Comparison of ENCODE assay signal across 28 cellular contexts in genomic region chr3:46725663-46726314, GRCh38. TPM values are rescaled to one million over a fixed set of nuclear protein-coding genes. Genes with fewer than 3 reads are reported as not detected.
DNase-seq lines count a peak whose midpoint lies in the region; ATAC-seq, FAIRE-seq and TF ChIP-seq lines count a peak whose summit lies in the region.
"Had no signal": no experiment of that assay in that cellular context is flagged by ENCODE, and none has a peak within 500 bp of the region (broad histone marks: within the 10 kb centered on the region; RNA-seq: fewer than 3 reads in every experiment).

No MANE protein-coding gene starts in this region.

- CTCF ChIA-PET in GM12878 (lab: Yijun Ruan, JAX), result interaction anchor here (1.2 to 1.8 kb wide), 2 partner anchors 10 to 184 kb away, joined by 3 to 4 read pairs; no protein-coding TSS in a partner anchor

- H2AFZ ChIP-seq in GM12878 (ENCODE audit: control insufficient read depth, low read depth, low read length), result peak overlapping the region; percentile 60
- H2AFZ ChIP-seq in neural progenitor cell (replicated peaks), result no peak overlapping the region

- no peak for FAIRE-seq in GM12878 (lab: Jason Lieb, UNC)
- FAIRE-seq: G401.6 had no signal

- POLR2A ChIA-PET in GM12878 (lab: Charles Lee), result no interaction called here

- H3K27me3 Mint-ChIP-seq in neural progenitor cell (ENCODE audit: insufficient read depth, low read depth), result peaks cover 2% of the 10 kb centered on the region

- no peak overlapping the region for H3K27ac Mint-ChIP-seq in neural progenitor cell
- H3K27ac Mint-ChIP-seq: activated B cell treated with CpG ODN at 0.5 μM for 24 hours; activated CD8-positive, alpha-beta T cell treated with anti-CD3 and anti-CD28 coated beads, Interleukin-2, amount 10 ng/mL, durations not matched to agents 7 days and 5 days; activated naive CD4-positive, alpha-beta T cell treated with anti-CD3 and anti-CD28 coated beads, Interleukin-2, amount 10 ng/mL, durations not matched to agents 7 days and 5 days; CD14-positive monocyte; effector memory CD8-positive, alpha-beta T cell; IgD-negative memory B cell; immature natural killer cell had no signal

- BruUV-seq in GM12878 (replicated peaks; lab: Mats Ljungman, UMichigan), result no TSS peak

- in situ Hi-C loops in GM12878 (cut with MboI), result no loop called here

- no peaks in the 10 kb centered on the region for H3K36me3 Mint-ChIP-seq in neural progenitor cell
- H3K36me3 Mint-ChIP-seq: activated naive CD4-positive, alpha-beta T cell treated with anti-CD3 and anti-CD28 coated beads, Interleukin-2, amount 10 ng/mL, durations not matched to agents 7 days and 5 days; CD14-positive monocyte; IgD-negative memory B cell; immature natural killer cell had no signal

- H3K4me2 ChIP-seq in GM12878 (ENCODE audit: control insufficient read depth, insufficient read depth) (no peak overlapping the region), neural progenitor cell (no peak overlapping the region)

- no peaks in the 10 kb centered on the region for H4K20me1 ChIP-seq in GM12878 (ENCODE audit: control insufficient read depth, insufficient read depth)
- no peaks in the 10 kb centered on the region for H4K20me1 ChIP-seq in neural progenitor cell (ENCODE audit: low read depth)

- SMC1A ChIA-PET in GM12878 (lab: Charles Lee; ENCODE audit: uncharacterized antibody, unreplicated experiment), result no interaction called here

- TF ChIP-seq CTCF in GM12878 (IDR thresholded peaks at IDR 0.05 in 2 of 3, conservative IDR thresholded peaks at IDR 0.05 in 1 of 3; ENCODE audit: control insufficient read depth in 2 of 3, extremely low read depth in 1 of 3, insufficient read depth in 1 of 3, low read depth in 3 of 3, low read length in 3 of 3) (no peak), thyroid gland (IDR thresholded peaks at IDR 0.05) (no peak), neural progenitor cell (IDR thresholded peaks at IDR 0.05) (no peak)

- RAD21 ChIA-PET in GM12878 (lab: Charles Lee; ENCODE audit: unreplicated experiment), result no interaction called here

- no peak for TF ChIP-seq EP300 in GM12878 (IDR thresholded peaks at IDR 0.05; ENCODE audit: borderline replicate concordance in 1 of 2, control insufficient read depth in 1 of 2, low read depth in 2 of 2, low read length in 2 of 2)

- DNase-seq in left ventricle myocardium superior (peak; percentile 33), cardiac septum (ENCODE audit: low spot score) (no peak), GM12878 (ENCODE audit: low read depth, low spot score) (no peak), medulla oblongata (ENCODE audit: extremely low spot score) (peak; percentile 27), thyroid gland (peak; percentile 12 to 13), neural progenitor cell (ENCODE audit: low spot score) (no peak), SIG-M5 (lab: John Stamatoyannopoulos, UW) (no peak)
- DNase-seq: activated B cell treated with CpG ODN at 0.5 μM for 24 hours; activated CD8-positive, alpha-beta T cell treated with anti-CD3 and anti-CD28 coated beads, Interleukin-2, amount 10 ng/mL, durations not matched to agents 7 days and 5 days; activated naive CD4-positive, alpha-beta T cell treated with anti-CD3 and anti-CD28 coated beads, Interleukin-2, amount 10 ng/mL, durations not matched to agents 7 days and 5 days; activated T-cell treated with anti-CD3 and anti-CD28 coated beads, Interleukin-2, amount 50 U/mL, for 4 hours; aorta; effector memory CD8-positive, alpha-beta T cell; immature natural killer cell; MM.1S; NCI-H2029; NCI-H510A; stimulated activated naive CD8-positive, alpha-beta T cell treated with anti-CD3 and anti-CD28 coated beads, Interleukin-15, Interleukin-2, amounts not matched to agents 100 U/mL and 50 U/mL, for 24 hours; T1000; transverse colon had no signal

- H3K36me3 ChIP-seq in GM12878 (ENCODE audit: control insufficient read depth in 2 of 2, insufficient read depth in 2 of 2, low read length in 1 of 2) (no peaks in the 10 kb centered on the region), thyroid gland (no peaks in the 10 kb centered on the region), neural progenitor cell (no peaks in the 10 kb centered on the region)
- H3K36me3 ChIP-seq: transverse colon had no signal

- H3K9ac ChIP-seq in GM12878 (ENCODE audit: control insufficient read depth, insufficient read depth, low read length), result no peak overlapping the region
- H3K9ac ChIP-seq in neural progenitor cell, result no peak overlapping the region

- no peaks in the 10 kb centered on the region for H3K9me3 Mint-ChIP-seq in neural progenitor cell
- H3K9me3 Mint-ChIP-seq: activated B cell treated with CpG ODN at 0.5 μM for 24 hours; activated naive CD4-positive, alpha-beta T cell treated with anti-CD3 and anti-CD28 coated beads, Interleukin-2, amount 10 ng/mL, durations not matched to agents 7 days and 5 days; activated T-cell treated with anti-CD3 and anti-CD28 coated beads, Interleukin-2, amount 50 U/mL, for 4 hours; effector memory CD8-positive, alpha-beta T cell; immature natural killer cell had no signal

- intact Hi-C loops in left ventricle myocardium superior (cut with micrococcal nuclease), result no loop called here
- intact Hi-C loops in cardiac septum (cut with DNase I), result no loop called here
- intact Hi-C loops in GM12878 (cut with micrococcal nuclease; ENCODE audit: unreplicated experiment), result no loop called here
- intact Hi-C loops in thyroid gland (cut with DNase I), result no loop called here

- H3K27me3 ChIP-seq in GM12878 (replicated peaks in 1 of 2; ENCODE audit: control insufficient read depth in 2 of 2, insufficient read depth in 2 of 2, low read length in 1 of 2) (no peaks in the 10 kb centered on the region), thyroid gland (no peaks in the 10 kb centered on the region), neural progenitor cell (no peaks in the 10 kb centered on the region)

- no peak overlapping the region for H3K27ac ChIP-seq in GM12878 (ENCODE audit: control insufficient read depth, insufficient read depth)
- no peak overlapping the region for H3K27ac ChIP-seq in thyroid gland
- H3K27ac ChIP-seq in neural progenitor cell, result no peak overlapping the region
- H3K27ac ChIP-seq: transverse colon had no signal

- no peaks in the 10 kb centered on the region for H3F3A ChIP-seq in neural progenitor cell (ENCODE audit: low read depth)

- WGBS in GM12878 (ENCODE audit: insufficient coverage, insufficient replicate concordance, low lambda C conversion rate, missing lambda C conversion rate), result 59% methylated on average over 6 of the region's 6 CpGs
- 56% methylated on average over 6 of the region's 6 CpGs for WGBS in thyroid gland, 2 donors

- H3K4me1 Mint-ChIP-seq in neural progenitor cell, result peaks cover 5% of the 10 kb centered on the region
- H3K4me1 Mint-ChIP-seq: activated B cell treated with CpG ODN at 0.5 μM for 24 hours; activated naive CD4-positive, alpha-beta T cell treated with anti-CD3 and anti-CD28 coated beads, Interleukin-2, amount 10 ng/mL, durations not matched to agents 7 days and 5 days; CD14-positive monocyte; IgD-negative memory B cell; immature natural killer cell had no signal

- peak; percentile 61 for ATAC-seq in left ventricle myocardium superior
- no peak for ATAC-seq in GM12878
- no peak for ATAC-seq in HG02623 (IDR thresholded peaks at IDR 0.05; ENCODE audit: unreplicated experiment)
- ATAC-seq: activated CD8-positive, alpha-beta T cell treated with anti-CD3 and anti-CD28 coated beads, Interleukin-2, amount 10 ng/mL, durations not matched to agents 7 days and 5 days; activated T-cell treated with anti-CD3 and anti-CD28 coated beads, Interleukin-2, amount 50 U/mL, for 4 hours; effector memory CD8-positive, alpha-beta T cell; stimulated activated naive CD8-positive, alpha-beta T cell treated with anti-CD3 and anti-CD28 coated beads, Interleukin-15, Interleukin-2, amounts not matched to agents 100 U/mL and 50 U/mL, for 24 hours had no signal

- H3K4me1 ChIP-seq in GM12878 (ENCODE audit: control insufficient read depth, insufficient read depth, low read length) (peaks cover 3% of the 10 kb centered on the region; the same call in 1 of the 2 replicates), thyroid gland (no peaks in the 10 kb centered on the region), neural progenitor cell (no peaks in the 10 kb centered on the region)
- H3K4me1 ChIP-seq: transverse colon had no signal

- TF ChIP-seq POLR2A in GM12878 (IDR thresholded peaks at IDR 0.05; ENCODE audit: low read depth, low read length) (no peak), thyroid gland (IDR thresholded peaks at IDR 0.05) (no peak)

- H3K9me3 ChIP-seq in GM12878 (replicated peaks; ENCODE audit: control insufficient read depth, insufficient read depth, low read length) (no peaks in the 10 kb centered on the region), thyroid gland (no peaks in the 10 kb centered on the region), neural progenitor cell (ENCODE audit: low read depth) (no peaks in the 10 kb centered on the region)
- H3K9me3 ChIP-seq: transverse colon had no signal

- H3K79me2 ChIP-seq in GM12878 (ENCODE audit: control insufficient read depth, insufficient read depth, low read length), result no peaks in the 10 kb centered on the region
- H3K79me2 ChIP-seq in neural progenitor cell (ENCODE audit: low read depth), result no peaks in the 10 kb centered on the region

- TF ChIP-seq RAD21 in GM12878 (IDR thresholded peaks at IDR 0.05; ENCODE audit: insufficient read depth, low read depth, low read length), result no peak

- no peak overlapping the region for H3K4me3 Mint-ChIP-seq in neural progenitor cell
- H3K4me3 Mint-ChIP-seq: activated B cell treated with CpG ODN at 0.5 μM for 24 hours; activated CD8-positive, alpha-beta T cell treated with anti-CD3 and anti-CD28 coated beads, Interleukin-2, amount 10 ng/mL, durations not matched to agents 7 days and 5 days; activated naive CD4-positive, alpha-beta T cell treated with anti-CD3 and anti-CD28 coated beads, Interleukin-2, amount 10 ng/mL, durations not matched to agents 7 days and 5 days; activated T-cell treated with anti-CD3 and anti-CD28 coated beads, Interleukin-2, amount 50 U/mL, for 4 hours; CD14-positive monocyte; effector memory CD8-positive, alpha-beta T cell; IgD-negative memory B cell; immature natural killer cell had no signal

- H3K4me3 ChIP-seq in GM12878 (no peak overlapping the region), thyroid gland (replicated peaks in 1 of 3) (no peak overlapping the region), neural progenitor cell (no peak overlapping the region)
- H3K4me3 ChIP-seq: transverse colon had no signal

RNA-seq across cellular contexts. Expression of gene PRSS50, which starts 8.1 kb away (rescaled TPM):
- total RNA-seq in left ventricle myocardium superior, result 0.10 TPM
- 0.78 TPM for total RNA-seq in cardiac septum
- total RNA-seq in GM12878 (2013; cell fraction: nucleolus; rRNA removed), result not detected in 2 replicates
- total RNA-seq in GM12878 (2014; rRNA removed), result not detected in 2 replicates
- total RNA-seq in GM12878 (2014; rRNA removed; fragmentation: Illumina TruSeq; extraction: Trizol), result not detected in 2 replicates
- not detected in 2 replicates for total RNA-seq in GM12878 (2021)
- not detected for polyA plus RNA-seq in GM12878 (2011; ENCODE audit: low read depth)
- polyA plus RNA-seq in GM12878 (2011; rRNA removed), result not detected in 2 replicates
- not detected in 2 replicates for polyA plus RNA-seq in GM12878 (2011; cell fraction: cytosol; rRNA removed)
- 0.04 TPM in 1 of 2 replicates, not detected in the other for polyA plus RNA-seq in GM12878 (2011; cell fraction: nucleus; rRNA removed)
- not detected in 2 replicates for polyA plus RNA-seq in GM12878 (2012)
- not detected in 2 replicates for polyA plus RNA-seq in GM12878 (2014; fragmentation: Illumina TruSeq; extraction: Trizol)
- polyA plus RNA-seq in GM12878 (2014; fragmentation: Nextera tagmentation; extraction: Ambion mirVana), result not detected
- polyA plus RNA-seq in GM12878 (2014; rRNA removed), result not detected in 2 replicates
- under 1 TPM in 1 of 2 experiments, not detected in 1; 0.05 TPM for polyA plus RNA-seq in GM12878 (2016; fragmentation: Nextera tagmentation; extraction: Ambion mirVana)
- polyA minus RNA-seq in GM12878 (2011; rRNA and poly(A)+ RNA removed), result not detected in 2 replicates
- not detected in 2 replicates for polyA minus RNA-seq in GM12878 (2011; cell fraction: cytosol; rRNA and poly(A)+ RNA removed)
- polyA minus RNA-seq in GM12878 (2011; cell fraction: nucleus; rRNA and poly(A)+ RNA removed), result not detected in 2 replicates
- 1 to 10 TPM; 1.7 to 6.0 (median 3.6) TPM for total RNA-seq in thyroid gland
- total RNA-seq in neural progenitor cell (ENCODE audit: low replicate concordance), result 0.28 and 1.9 TPM in 2 replicates
- total RNA-seq: activated B cell treated with CpG ODN at 0.5 μM for 24 hours; activated CD8-positive, alpha-beta T cell treated with anti-CD3 and anti-CD28 coated beads, Interleukin-2, amount 10 ng/mL, durations not matched to agents 7 days and 5 days; activated T-cell treated with anti-CD3 and anti-CD28 coated beads, Interleukin-2, amount 50 U/mL, for 4 hours; aorta; chondrocyte; osteoblast; RPMI7951; skeletal muscle tissue had no signal
- polyA plus RNA-seq: CD14-positive monocyte, IgD-negative memory B cell, immature natural killer cell had no signal

RNA-seq across cellular contexts. Expression of gene TMIE, which starts 24.6 kb away (rescaled TPM):
- 0.74 TPM for total RNA-seq in left ventricle myocardium superior
- 0.51 TPM for total RNA-seq in cardiac septum
- not detected in 2 replicates for total RNA-seq in GM12878 (2013; cell fraction: nucleolus; rRNA removed)
- not detected in 2 replicates for total RNA-seq in GM12878 (2014; rRNA removed)
- not detected in 2 replicates for total RNA-seq in GM12878 (2014; rRNA removed; fragmentation: Illumina TruSeq; extraction: Trizol)
- total RNA-seq in GM12878 (2021), result not detected in 2 replicates
- polyA plus RNA-seq in GM12878 (2011; ENCODE audit: low read depth), result not detected
- not detected in 2 replicates for polyA plus RNA-seq in GM12878 (2011; rRNA removed)
- not detected in 2 replicates for polyA plus RNA-seq in GM12878 (2011; cell fraction: cytosol; rRNA removed)
- not detected in 2 replicates for polyA plus RNA-seq in GM12878 (2011; cell fraction: nucleus; rRNA removed)
- not detected in 2 replicates for polyA plus RNA-seq in GM12878 (2012)
- not detected in 2 replicates for polyA plus RNA-seq in GM12878 (2014; fragmentation: Illumina TruSeq; extraction: Trizol)
- polyA plus RNA-seq in GM12878 (2014; fragmentation: Nextera tagmentation; extraction: Ambion mirVana), result not detected
- not detected in 2 replicates for polyA plus RNA-seq in GM12878 (2014; rRNA removed)
- not detected for polyA plus RNA-seq in GM12878 (2016; fragmentation: Nextera tagmentation; extraction: Ambion mirVana)
- not detected in 2 replicates for polyA minus RNA-seq in GM12878 (2011; rRNA and poly(A)+ RNA removed)
- not detected in 2 replicates for polyA minus RNA-seq in GM12878 (2011; cell fraction: cytosol; rRNA and poly(A)+ RNA removed)
- not detected in 2 replicates for polyA minus RNA-seq in GM12878 (2011; cell fraction: nucleus; rRNA and poly(A)+ RNA removed)
- total RNA-seq in thyroid gland, result 1 to 10 TPM in 2 of 4 donors, under 1 TPM in 1, not detected in 1; 0.83 to 1.3 (median 1.1) TPM
- total RNA-seq in neural progenitor cell (ENCODE audit: low replicate concordance), result not detected in 2 replicates
- total RNA-seq: RPMI7951, transverse colon had no signal
- polyA plus RNA-seq: CD14-positive monocyte, IgD-negative memory B cell, immature natural killer cell had no signal

RNA-seq across cellular contexts. Expression of gene ALS2CL, which starts 32.3 kb away (rescaled TPM):
- total RNA-seq in left ventricle myocardium superior (33.1 TPM), cardiac septum (32.5 TPM), GM12878 (2014; rRNA removed) (not detected in 2 replicates), GM12878 (2014; rRNA removed; fragmentation: Illumina TruSeq; extraction: Trizol) (not detected in 2 replicates), GM12878 (2021) (0.05 and 0.19 TPM in 2 replicates), thyroid gland (10 to 100 TPM; 55.8 to 68.5 (median 63.7) TPM), neural progenitor cell (ENCODE audit: low replicate concordance) (0.71 and 1.3 TPM in 2 replicates)
- total RNA-seq in GM12878 (2013; cell fraction: nucleolus; rRNA removed), result 0.07 TPM in 1 of 2 replicates, not detected in the other
- not detected for polyA plus RNA-seq in GM12878 (2011; ENCODE audit: low read depth)
- polyA plus RNA-seq in GM12878 (2011; rRNA removed) (0.01 TPM in 1 of 2 replicates, not detected in the other), GM12878 (2014; fragmentation: Illumina TruSeq; extraction: Trizol) (not detected in 2 replicates), GM12878 (2014; fragmentation: Nextera tagmentation; extraction: Ambion mirVana) (not detected), GM12878 (2014; rRNA removed) (not detected in 2 replicates), GM12878 (2016; fragmentation: Nextera tagmentation; extraction: Ambion mirVana) (not detected)
- not detected in 2 replicates for polyA plus RNA-seq in GM12878 (2011; cell fraction: cytosol; rRNA removed)
- 0.21 and 0.22 TPM in 2 replicates for polyA plus RNA-seq in GM12878 (2011; cell fraction: nucleus; rRNA removed)
- 0.06 TPM in 1 of 2 replicates, not detected in the other for polyA plus RNA-seq in GM12878 (2012)
- not detected in 2 replicates for polyA minus RNA-seq in GM12878 (2011; rRNA and poly(A)+ RNA removed)
- polyA minus RNA-seq in GM12878 (2011; cell fraction: cytosol; rRNA and poly(A)+ RNA removed), result 0.80 and 1.5 TPM in 2 replicates
- 0.10 and 0.12 TPM in 2 replicates for polyA minus RNA-seq in GM12878 (2011; cell fraction: nucleus; rRNA and poly(A)+ RNA removed)
- polyA plus RNA-seq: immature natural killer cell had no signal

Comparison
In these comparisons a context has a peak if more than half of its experiments do, and no peak if none do; other contexts are left out.
1. DNase-seq: peak in left ventricle myocardium superior (single experiment), medulla oblongata (single experiment) and thyroid gland (2 of 2); none in cardiac septum (single experiment), GM12878 (single experiment), neural progenitor cell (single experiment) and SIG-M5 (single experiment).
2. RNA of gene ALS2CL, which starts 32.3 kb away (total RNA-seq): 55.8 to 68.5 TPM in thyroid gland, 33.1 TPM in left ventricle myocardium superior (single experiment) and 32.5 TPM in cardiac septum (single experiment); 0.71 to 1.3 TPM in neural progenitor cell and 0.05 to 0.19 TPM in GM12878; every median in the first group is over 10 times any median in the second.